31 cellular contexts compared by ENCODE assay signal in the genomic region with DNA sequence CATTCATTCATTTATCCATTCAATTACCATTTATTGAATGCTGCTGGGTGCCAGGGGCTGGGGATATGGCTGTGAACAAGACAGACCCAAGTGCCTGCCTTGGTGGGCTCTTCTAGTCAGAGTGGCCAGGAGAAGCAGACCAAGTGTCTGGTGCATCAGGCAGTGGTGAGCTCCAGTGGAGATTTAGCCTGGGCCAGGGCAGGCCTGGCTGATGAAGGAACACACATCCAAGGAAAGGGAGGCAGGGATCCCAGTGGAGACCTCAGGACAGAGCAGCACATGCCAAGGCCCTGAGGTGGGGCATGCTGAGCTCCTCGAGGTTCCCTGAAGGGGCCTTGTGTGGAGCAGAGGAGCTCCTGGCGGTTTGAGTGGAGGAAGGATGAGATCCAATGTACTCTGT. TPM values are rescaled to one million over a fixed set of nuclear protein-coding genes. Genes with fewer than 3 reads are reported as not detected.
"Had no signal": no experiment of that assay in that cellular context is flagged by ENCODE, and none has a peak within 500 bp of the region (broad histone marks: within the 10 kb centered on the region; RNA-seq: fewer than 3 reads in every experiment).

No MANE protein-coding gene starts in this region.

- H3K4me3 ChIP-seq: body of pancreas, cardiac muscle cell, esophagus muscularis mucosa, gastrocnemius medialis had no signal

- H3K36me3 ChIP-seq: cardiac muscle cell, gastrocnemius medialis, WERI-Rb-1 had no signal

- FAIRE-seq: colon had no signal

- ATAC-seq: activated CD4-positive, CD25-positive, alpha-beta regulatory T cell treated with anti-CD3 and anti-CD28 coated beads, Interleukin-2, amount 50 U/mL, for 24 hours; activated CD8-positive, alpha-beta T cell treated with anti-CD3 and anti-CD28 coated beads for 36 hours; activated T-cell treated with anti-CD3 and anti-CD28 coated beads, Interleukin-2, amount 50 U/mL, for 4 hours; activated T-helper 17 cell treated with anti-CD3 and anti-CD28 coated beads, Interleukin-2, amount 50 U/mL, for 72 hours; body of pancreas; effector memory CD8-positive, alpha-beta T cell; foreskin keratinocyte; gastrocnemius medialis; T-helper 17 cell had no signal

- H3K4me1 ChIP-seq: foreskin keratinocyte, gastrocnemius medialis had no signal

- H3K27ac ChIP-seq: body of pancreas, cardiac muscle cell, esophagus muscularis mucosa, foreskin keratinocyte, gastrocnemius medialis, WERI-Rb-1 had no signal

- H3K9me3 ChIP-seq: body of pancreas, esophagus muscularis mucosa, gastrocnemius medialis had no signal

- DNase-seq: activated B cell treated with CpG ODN at 0.5 μM for 24 hours; activated CD4-positive, alpha-beta T cell treated with anti-CD3 and anti-CD28 coated beads for 48 hours; activated CD4-positive, alpha-beta T cell treated with anti-CD3 and anti-CD28 coated beads, Interleukin-2, amount 50 U/mL, for 1 hour; activated CD4-positive, alpha-beta T cell treated with anti-CD3 and anti-CD28 coated beads, Interleukin-2, amount 50 U/mL, for 48 hours; activated CD8-positive, alpha-beta memory T cell treated with anti-CD3 and anti-CD28 coated beads for 24 hours; activated CD8-positive, alpha-beta T cell treated with anti-CD3 and anti-CD28 coated beads for 36 hours; activated effector memory CD4-positive, alpha-beta T cell treated with Interleukin-2 at 50 U/mL for 16 hours; activated gamma-delta T cell treated with Interleukin-2 at 50 U/mL for 16 hours; activated naive CD4-positive, alpha-beta T cell treated with anti-CD3 and anti-CD28 coated beads, Interleukin-2, amount 50 U/mL, for 16 hours; activated naive CD4-positive, alpha-beta T cell treated with Interleukin-2 at 50 U/mL for 16 hours; activated T-cell treated with anti-CD3 and anti-CD28 coated beads, Interleukin-2, amount 50 U/mL, for 4 hours; amniotic stem cell; anterior cingulate cortex; body of pancreas; cortex of kidney; dermis blood vessel endothelial cell; effector CD4-positive, alpha-beta T cell; effector memory CD8-positive, alpha-beta T cell; erythroblast; foreskin keratinocyte; gastrocnemius medialis; glutamatergic neuron; T-helper 1 cell; T-helper 17 cell; T1000; WERI-Rb-1 had no signal

- H3K27me3 ChIP-seq: body of pancreas, cardiac muscle cell, esophagus muscularis mucosa, gastrocnemius medialis had no signal

RNA-seq across cellular contexts. Expression of gene SMIM38, which starts 46.6 kb away (rescaled TPM):
- total RNA-seq: foreskin keratinocyte had no signal
- polyA plus RNA-seq: foreskin keratinocyte had no signal
